Comparison of ENCODE assay signal across 1 cellular context in the genomic region with DNA sequence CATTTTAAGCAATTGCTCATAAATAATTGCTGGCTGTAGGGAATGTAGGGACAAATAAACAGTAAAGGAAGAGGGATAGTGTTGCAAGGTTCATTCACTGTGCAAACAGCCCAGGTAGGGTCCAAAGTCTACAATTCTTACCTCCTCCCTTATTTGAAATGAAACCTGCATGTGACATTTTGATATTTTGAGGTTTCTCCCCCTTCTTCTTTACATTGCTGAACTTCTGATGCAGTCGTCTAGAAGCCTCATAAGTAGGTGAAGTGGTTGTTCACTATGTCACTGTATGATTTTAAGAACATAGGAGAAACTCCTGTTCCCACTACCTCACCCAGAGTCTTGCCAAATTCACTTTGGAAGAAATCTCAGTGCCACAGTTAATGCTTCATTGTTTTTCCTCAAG.
TF ChIP-seq lines count a peak whose summit lies in the region.

No MANE protein-coding gene starts in this region.

TF ChIP-seq in liver, 16 proteins besides CTCF, POLR2A, EP300 and RAD21 (continued from another document):
- TF ChIP-seq, protein P1, sequence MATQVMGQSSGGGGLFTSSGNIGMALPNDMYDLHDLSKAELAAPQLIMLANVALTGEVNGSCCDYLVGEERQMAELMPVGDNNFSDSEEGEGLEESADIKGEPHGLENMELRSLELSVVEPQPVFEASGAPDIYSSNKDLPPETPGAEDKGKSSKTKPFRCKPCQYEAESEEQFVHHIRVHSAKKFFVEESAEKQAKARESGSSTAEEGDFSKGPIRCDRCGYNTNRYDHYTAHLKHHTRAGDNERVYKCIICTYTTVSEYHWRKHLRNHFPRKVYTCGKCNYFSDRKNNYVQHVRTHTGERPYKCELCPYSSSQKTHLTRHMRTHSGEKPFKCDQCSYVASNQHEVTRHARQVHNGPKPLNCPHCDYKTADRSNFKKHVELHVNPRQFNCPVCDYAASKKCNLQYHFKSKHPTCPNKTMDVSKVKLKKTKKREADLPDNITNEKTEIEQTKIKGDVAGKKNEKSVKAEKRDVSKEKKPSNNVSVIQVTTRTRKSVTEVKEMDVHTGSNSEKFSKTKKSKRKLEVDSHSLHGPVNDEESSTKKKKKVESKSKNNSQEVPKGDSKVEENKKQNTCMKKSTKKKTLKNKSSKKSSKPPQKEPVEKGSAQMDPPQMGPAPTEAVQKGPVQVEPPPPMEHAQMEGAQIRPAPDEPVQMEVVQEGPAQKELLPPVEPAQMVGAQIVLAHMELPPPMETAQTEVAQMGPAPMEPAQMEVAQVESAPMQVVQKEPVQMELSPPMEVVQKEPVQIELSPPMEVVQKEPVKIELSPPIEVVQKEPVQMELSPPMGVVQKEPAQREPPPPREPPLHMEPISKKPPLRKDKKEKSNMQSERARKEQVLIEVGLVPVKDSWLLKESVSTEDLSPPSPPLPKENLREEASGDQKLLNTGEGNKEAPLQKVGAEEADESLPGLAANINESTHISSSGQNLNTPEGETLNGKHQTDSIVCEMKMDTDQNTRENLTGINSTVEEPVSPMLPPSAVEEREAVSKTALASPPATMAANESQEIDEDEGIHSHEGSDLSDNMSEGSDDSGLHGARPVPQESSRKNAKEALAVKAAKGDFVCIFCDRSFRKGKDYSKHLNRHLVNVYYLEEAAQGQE (IDR thresholded peaks at IDR 0.05) = peak; percentile 84
- TF ChIP-seq YY1 (IDR thresholded peaks at IDR 0.05) = peak; percentile 65
- peak; percentile 95 for TF ChIP-seq FOXA2 (IDR thresholded peaks at IDR 0.05)
- TF ChIP-seq FOXA1 (IDR thresholded peaks at IDR 0.05) = peak; percentile 90
- TF ChIP-seq EGR1 (IDR thresholded peaks at IDR 0.05; ENCODE audit: low read depth in 2 of 2) = peak in 1 of 2 donors; percentile 18
- peak; percentile 97 for TF ChIP-seq SP1 (IDR thresholded peaks at IDR 0.05)
TF ChIP-seq in liver: peak in this region for 14.
